Comparison of ENCODE assay signal across 36 cellular contexts in genomic region chr2:143058795-143059194, GRCh38.
"Had no signal": no experiment of that assay in that cellular context is flagged by ENCODE, and none has a peak within 500 bp of the region (broad histone marks: within the 10 kb centered on the region; RNA-seq: fewer than 3 reads in every experiment).

No MANE protein-coding gene starts in this region.

- H3K27ac ChIP-seq: breast epithelium, PC-9, RWPE1, VCaP had no signal

- H3K4me1 Mint-ChIP-seq: activated B cell treated with CpG ODN at 0.5 μM for 24 hours had no signal

- H3K36me3 Mint-ChIP-seq: activated CD4-positive, alpha-beta memory T cell treated with anti-CD3 and anti-CD28 coated beads for 36 hours had no signal

- H3K4me1 ChIP-seq: breast epithelium had no signal

- H3K4me2 ChIP-seq: PC-9 had no signal

- H3K4me3 Mint-ChIP-seq: activated B cell treated with CpG ODN at 0.5 μM for 24 hours; activated CD4-positive, alpha-beta memory T cell treated with anti-CD3 and anti-CD28 coated beads for 36 hours; activated naive CD4-positive, alpha-beta T cell treated with anti-CD3 and anti-CD28 coated beads for 36 hours; activated T-cell treated with anti-CD3 and anti-CD28 coated beads, Interleukin-2, amount 50 U/mL, for 4 hours; activated T-helper 1 cell treated with anti-CD3 and anti-CD28 coated beads, Interleukin-12 subunit alpha, Interleukin-12 subunit beta, Interleukin-2, Interleukin-4 antibody, amounts not matched to agents 30 ng/mL and 10 ng/mL and 1 ng/mL, durations not matched to agents 14 hours and 24 hours and 36 hours had no signal

- H3K4me3 ChIP-seq: breast epithelium, K562, PC-9 had no signal

- H2AFZ ChIP-seq: PC-9 had no signal

- ATAC-seq: activated naive CD4-positive, alpha-beta T cell treated with anti-CD3 and anti-CD28 coated beads, Interleukin-2, amount 50 U/mL, for 72 hours; activated T-cell treated with anti-CD3 and anti-CD28 coated beads, Interleukin-2, amount 50 U/mL, for 4 hours; K562 had no signal

- H3K36me3 ChIP-seq: breast epithelium had no signal

- H3K27ac Mint-ChIP-seq: activated B cell treated with CpG ODN at 0.5 μM for 24 hours; activated CD4-positive, alpha-beta memory T cell treated with anti-CD3 and anti-CD28 coated beads for 36 hours; activated naive CD4-positive, alpha-beta T cell treated with anti-CD3 and anti-CD28 coated beads for 36 hours; activated naive CD4-positive, alpha-beta T cell treated with anti-CD3 and anti-CD28 coated beads, Interleukin-2, amount 50 U/mL, for 72 hours; activated T-helper 1 cell treated with anti-CD3 and anti-CD28 coated beads, Interleukin-12 subunit alpha, Interleukin-12 subunit beta, Interleukin-2, Interleukin-4 antibody, amounts not matched to agents 30 ng/mL and 10 ng/mL and 1 ng/mL, durations not matched to agents 14 hours and 24 hours and 36 hours had no signal

- FAIRE-seq: K562, RCC 7860 had no signal

- H3K27me3 ChIP-seq: breast epithelium had no signal

- DNase-seq: activated B cell treated with CpG ODN at 0.5 μM for 24 hours; activated CD4-positive, alpha-beta memory T cell treated with anti-CD3 and anti-CD28 coated beads for 36 hours; activated CD4-positive, alpha-beta T cell treated with anti-CD3 and anti-CD28 coated beads for 4 hours; activated CD4-positive, alpha-beta T cell treated with anti-CD3 and anti-CD28 coated beads, Interleukin-2, amount 50 U/mL, for 1 hour; activated CD4-positive, CD25-positive, alpha-beta regulatory T cell treated with anti-CD3 and anti-CD28 coated beads, Interleukin-2, amount 50 U/mL, for 72 hours; activated CD8-positive, alpha-beta memory T cell treated with anti-CD3 and anti-CD28 coated beads, Interleukin-2, amount 50 U/mL, for 4 hours; activated gamma-delta T cell treated with Interleukin-2 at 50 U/mL for 16 hours; activated naive CD4-positive, alpha-beta T cell treated with anti-CD3 and anti-CD28 coated beads for 36 hours; activated T-cell treated with anti-CD3 and anti-CD28 coated beads for 4 hours; activated T-cell treated with anti-CD3 and anti-CD28 coated beads, Interleukin-2, amount 50 U/mL, for 4 hours; amniotic stem cell; aorta; NCI-H1092 treated with DMSO at 0.1 percent for 48 hours; NCI-H1417; NCI-H146; NCI-H187; NCI-H2029 treated with DMSO at 0.1 percent for 48 hours; NCI-H2107; NCI-H2171; NCI-H510A; NCI-H526; NCI-H748 treated with DMSO at 0.1 percent for 48 hours; NK-92 treated with Interleukin-12 subunit alpha and Interleukin-12 subunit beta, amount 100 ng/mL, for 24 hours; PC-9; Right ventricle myocardium superior; SW 1271; T-helper 1 cell; T-helper 2 cell; T-helper 9 cell had no signal
